Comparison of ENCODE assay signal across 27 cellular contexts in the genomic region with DNA sequence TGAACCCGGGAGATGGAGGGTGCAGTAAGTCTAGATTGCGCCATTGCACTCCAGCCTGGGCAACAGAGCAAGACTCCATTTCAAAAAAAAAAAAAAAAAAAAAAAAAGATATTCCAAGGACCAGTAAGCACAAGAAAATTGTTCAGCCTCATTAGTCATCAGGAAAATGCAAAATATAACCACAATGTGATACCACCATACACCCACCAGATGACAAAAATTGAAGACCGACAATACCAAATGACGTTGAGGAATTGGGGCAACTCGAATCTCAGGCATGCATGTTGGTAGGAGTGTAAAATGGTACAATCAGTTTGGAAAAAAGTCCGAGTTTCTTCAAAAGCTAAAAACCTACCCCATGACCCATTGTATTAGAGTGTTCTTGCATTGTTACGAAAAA.
DNase-seq lines count a peak whose midpoint lies in the region; ATAC-seq and TF ChIP-seq lines count a peak whose summit lies in the region.
"Had no signal": no experiment of that assay in that cellular context is flagged by ENCODE, and none has a peak within 500 bp of the region (broad histone marks: within the 10 kb centered on the region; RNA-seq: fewer than 3 reads in every experiment).

No MANE protein-coding gene starts in this region.

- CTCF ChIA-PET in MCF 10A (lab: Yijun Ruan, JAX), result interaction anchor here (0.6 kb wide), 1 partner anchor 177 kb away, joined by 3 read pairs; no protein-coding TSS in a partner anchor
- CTCF ChIA-PET in activated B cell treated with CpG ODN at 0.5 μM for 24 hours (lab: Charles Lee), result no interaction called here

- H3K4me1 ChIP-seq in breast epithelium (no peaks in the 10 kb centered on the region), colonic mucosa (no peaks in the 10 kb centered on the region)
- H3K4me1 ChIP-seq: ascending aorta, left ventricle myocardium inferior, neural progenitor cell, pancreas had no signal

- H3K9me3 ChIP-seq in breast epithelium (peaks cover 4 to 16% of the 10 kb centered on the region in 2 donors), colonic mucosa (no peaks in the 10 kb centered on the region)
- H3K9me3 ChIP-seq: ascending aorta, left ventricle myocardium inferior, pancreas had no signal

- TF ChIP-seq CTCF in MCF 10A (IDR thresholded peaks at IDR 0.05; ENCODE audit: unreplicated experiment), result no peak
- TF ChIP-seq CTCF in breast epithelium (IDR thresholded peaks at IDR 0.05), result no peak
- TF ChIP-seq CTCF in activated B cell treated with CpG ODN at 0.5 μM for 24 hours (IDR thresholded peaks at IDR 0.05), result no peak
- TF ChIP-seq CTCF in colonic mucosa (IDR thresholded peaks at IDR 0.05), result no peak

- no peak overlapping the region for H3K4me3 ChIP-seq in breast epithelium
- no peak overlapping the region for H3K4me3 ChIP-seq in colonic mucosa
- H3K4me3 ChIP-seq: ascending aorta, left ventricle myocardium inferior, neural progenitor cell, pancreas had no signal

- no peak overlapping the region for H3K9ac ChIP-seq in colonic mucosa (ENCODE audit: low read depth in 2 of 2, low read length in 2 of 2)
- H3K9ac ChIP-seq: neural progenitor cell had no signal

- peaks cover 10% of the 10 kb centered on the region for H3K4me1 Mint-ChIP-seq in MCF 10A (ENCODE audit: insufficient read depth, unreplicated experiment)
- H3K4me1 Mint-ChIP-seq in activated B cell treated with CpG ODN at 0.5 μM for 24 hours, result peaks cover 28% of the 10 kb centered on the region

- peak; percentile 25 for ATAC-seq in activated B cell treated with CpG ODN at 0.5 μM for 24 hours (ENCODE audit: low read depth)
- ATAC-seq: HCT116, HepG2, pancreas had no signal

- POLR2A ChIA-PET in MCF 10A (lab: Yijun Ruan, JAX), result interaction anchor here (0.6 to 1.0 kb wide), 5 partner anchors 15 to 300 kb away, joined by 3 to 4 read pairs (median 3); no protein-coding TSS in a partner anchor
- POLR2A ChIA-PET in activated B cell treated with CpG ODN at 0.5 μM for 24 hours (lab: Charles Lee), result interaction anchor here (0.6 to 0.7 kb wide), 3 partner anchors 75 to 445 kb away, joined by 6 to 9 read pairs (median 8); no protein-coding TSS in a partner anchor

- no peak for DNase-seq in MCF 10A (ENCODE audit: unreplicated experiment)
- DNase-seq in breast epithelium (ENCODE audit: low spot score in 2 of 2), result no peak
- DNase-seq in M059J (ENCODE audit: low read depth), result peak; percentile 26
- DNase-seq in activated B cell treated with CpG ODN at 0.5 μM for 24 hours, result no peak
- DNase-seq in SHP77 (lab: John Stamatoyannopoulos, UW), result no peak
- no peak for DNase-seq in activated CD4-positive, alpha-beta T cell treated with anti-CD3 and anti-CD28 coated beads for 4 hours
- DNase-seq in colonic mucosa, result no peak
- DNase-seq in DMS114 treated with DMSO at 0.1 percent for 48 hours (lab: John Stamatoyannopoulos, UW; ENCODE audit: unreplicated experiment), result no peak
- DNase-seq: activated effector memory CD4-positive, alpha-beta T cell treated with Interleukin-2 at 50 U/mL for 16 hours; activated naive CD8-positive, alpha-beta T cell treated with anti-CD3 and anti-CD28 coated beads, Interleukin-2, amount 10 ng/mL, durations not matched to agents 7 days and 5 days; caudate nucleus; erythroblast; islet precursor cell; Karpas-422; left ventricle myocardium inferior; mesendoderm; NCI-H1436 treated with DMSO at 0.1 percent for 48 hours; pancreas; retina; small intestine; stimulated activated naive CD4-positive, alpha-beta T cell treated with Interleukin-2 at 50 U/mL for 16 hours had no signal

- H3K36me3 Mint-ChIP-seq in MCF 10A (ENCODE audit: insufficient read depth, unreplicated experiment), result no peaks in the 10 kb centered on the region
- no peaks in the 10 kb centered on the region for H3K36me3 Mint-ChIP-seq in activated B cell treated with CpG ODN at 0.5 μM for 24 hours (ENCODE audit: low read depth)
- H3K36me3 Mint-ChIP-seq: neural progenitor cell had no signal

- H3K27me3 ChIP-seq in breast epithelium (peaks cover 0 to 9% of the 10 kb centered on the region in 2 donors), colonic mucosa (no peaks in the 10 kb centered on the region)
- H3K27me3 ChIP-seq: neural progenitor cell, pancreas had no signal

- H3K27ac ChIP-seq in breast epithelium (no peak overlapping the region), colonic mucosa (no peak overlapping the region)
- H3K27ac ChIP-seq: ascending aorta, left ventricle myocardium inferior, neural progenitor cell, pancreas, SK-N-MC had no signal

- H3K4me3 Mint-ChIP-seq in MCF 10A (ENCODE audit: unreplicated experiment) (peak overlapping the region; percentile 64), activated B cell treated with CpG ODN at 0.5 μM for 24 hours (no peak overlapping the region)
- H3K4me3 Mint-ChIP-seq: activated naive CD8-positive, alpha-beta T cell treated with anti-CD3 and anti-CD28 coated beads, Interleukin-2, amount 10 ng/mL, durations not matched to agents 7 days and 5 days; neural progenitor cell; T-helper 1 cell treated with Interleukin-12 subunit alpha and Interleukin-12 subunit beta and Interleukin-4 antibody, amounts not matched to agents 30 μg/mL and 1 μg/mL, for 36 hours had no signal

- H3K27ac Mint-ChIP-seq in MCF 10A (ENCODE audit: low read depth, unreplicated experiment), result peak overlapping the region; percentile 80
- H3K27ac Mint-ChIP-seq in activated B cell treated with CpG ODN at 0.5 μM for 24 hours, result no peak overlapping the region
- H3K27ac Mint-ChIP-seq: activated naive CD8-positive, alpha-beta T cell treated with anti-CD3 and anti-CD28 coated beads, Interleukin-2, amount 10 ng/mL, durations not matched to agents 7 days and 5 days; neural progenitor cell; T-helper 1 cell treated with Interleukin-12 subunit alpha and Interleukin-12 subunit beta and Interleukin-4 antibody, amounts not matched to agents 30 μg/mL and 1 μg/mL, for 36 hours had no signal

- no peaks in the 10 kb centered on the region for H3K27me3 Mint-ChIP-seq in MCF 10A (ENCODE audit: insufficient read depth, unreplicated experiment)
- peaks cover 7% of the 10 kb centered on the region for H3K27me3 Mint-ChIP-seq in activated B cell treated with CpG ODN at 0.5 μM for 24 hours
- H3K27me3 Mint-ChIP-seq: activated naive CD8-positive, alpha-beta T cell treated with anti-CD3 and anti-CD28 coated beads, Interleukin-2, amount 10 ng/mL, durations not matched to agents 7 days and 5 days had no signal

- no peak for TF ChIP-seq POLR2A in breast epithelium (IDR thresholded peaks at IDR 0.05)

- no peaks in the 10 kb centered on the region for H3K36me3 ChIP-seq in breast epithelium
- no peaks in the 10 kb centered on the region for H3K36me3 ChIP-seq in colonic mucosa
- H3K36me3 ChIP-seq: ascending aorta, left ventricle myocardium inferior, neural progenitor cell, pancreas had no signal

- TSS peak; percentile 25 for BruUV-seq in MCF 10A (replicated peaks; lab: Mats Ljungman, UMichigan)

- H3K9me3 Mint-ChIP-seq in MCF 10A (ENCODE audit: unreplicated experiment), result peaks cover 9% of the 10 kb centered on the region
- peaks cover 1% of the 10 kb centered on the region for H3K9me3 Mint-ChIP-seq in activated B cell treated with CpG ODN at 0.5 μM for 24 hours
- H3K9me3 Mint-ChIP-seq: activated naive CD8-positive, alpha-beta T cell treated with anti-CD3 and anti-CD28 coated beads, Interleukin-2, amount 10 ng/mL, durations not matched to agents 7 days and 5 days had no signal

- intact Hi-C loops in MCF 10A (cut with micrococcal nuclease) (loop anchor here (1.0 to 5.0 kb wide), 2 partner anchors 188 to 193 kb away; no protein-coding TSS in a partner anchor), breast epithelium (cut with DNase I; ENCODE audit: low total_unique reads) (no loop called here), activated B cell treated with CpG ODN at 0.5 μM for 24 hours (cut with micrococcal nuclease) (loop anchor here (10.0 kb wide), 1 partner anchor 511 kb away; no protein-coding TSS in a partner anchor), colonic mucosa (cut with DNase I) (no loop called here)

Comparison
In these comparisons a context has a peak if more than half of its experiments do, and no peak if none do; other contexts are left out.
1. intact Hi-C loops: an anchor here in MCF 10A (1.0 to 5.0 kb wide) and activated B cell treated with CpG ODN at 0.5 μM for 24 hours (10.0 kb wide); none called in breast epithelium and colonic mucosa.